1 cellular context compared by ENCODE assay signal in genomic region chr11:118572075-118572913, GRCh38.
A peak's percentile ranks its signal among the peaks of the same experiment; 100 is the strongest.
TF ChIP-seq lines count a peak whose summit lies in the region.

ARCN1 (plus strand) TSS chr11:118572409; CDS start chr11:118572548, 139 bp downstream.

TF ChIP-seq in K562, 482 proteins besides CTCF, POLR2A, EP300 and RAD21 (continued from another document and continues in another):
- TF ChIP-seq, protein P1, sequence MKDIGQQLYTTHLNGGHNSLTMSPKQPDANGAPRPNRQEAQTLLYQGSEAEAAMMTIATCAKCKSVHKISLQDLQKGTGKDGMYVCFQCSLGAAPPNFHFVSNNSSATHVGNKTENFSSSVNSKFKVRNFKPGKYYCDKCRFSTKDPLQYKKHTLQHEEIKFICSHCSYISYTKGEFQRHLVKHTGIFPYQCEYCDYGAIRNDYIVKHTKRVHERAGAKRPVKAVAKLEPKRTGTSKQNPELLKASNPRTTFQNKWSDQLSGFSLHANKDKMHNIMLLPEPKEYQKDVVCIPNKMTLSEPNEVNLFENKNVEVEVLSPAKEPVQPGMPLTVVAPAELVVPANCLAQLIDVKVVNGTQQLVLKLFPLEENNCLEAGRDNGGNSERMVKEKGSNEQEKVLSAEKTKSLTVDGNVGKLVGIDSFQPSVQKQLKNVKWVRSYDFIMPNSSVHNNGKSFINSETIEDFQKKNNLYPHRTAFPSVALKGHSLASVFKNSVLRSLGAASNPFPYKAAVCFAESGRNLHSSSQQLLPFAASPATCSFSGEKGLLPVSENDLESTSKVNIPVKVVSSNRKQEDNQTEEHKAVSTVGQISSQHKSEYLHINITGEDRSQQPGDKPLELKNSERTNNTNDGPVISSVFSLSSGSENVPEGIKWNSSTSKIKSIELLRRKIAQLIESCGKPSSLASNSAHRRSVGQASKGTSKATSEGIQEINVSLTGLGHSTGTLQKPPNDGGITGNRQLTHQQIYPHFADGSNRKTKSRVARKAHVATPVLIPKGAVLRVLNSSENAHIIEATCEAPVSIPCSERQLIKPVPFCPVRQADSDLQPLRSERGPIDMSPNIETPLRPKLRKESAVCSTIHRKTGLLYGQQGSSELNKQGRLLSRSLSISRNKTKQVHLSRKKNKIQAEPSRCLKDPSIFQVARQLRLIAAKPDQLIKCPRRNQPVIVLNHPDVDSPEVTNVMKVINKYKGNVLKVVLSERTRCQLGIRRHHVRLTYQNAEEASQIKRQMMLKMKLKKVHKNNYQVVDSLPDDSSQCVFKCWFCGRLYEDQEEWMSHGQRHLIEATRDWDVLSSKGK (CRISPR knock-in tag; IDR thresholded peaks at IDR 0.05) = no peak
- TF ChIP-seq ZNF512 (tag; IDR thresholded peaks at IDR 0.05) (no peak), ZNF584 (CRISPR knock-in tag; IDR thresholded peaks at IDR 0.05; ENCODE audit: low read depth) (peak; percentile 62; the same call in 1 of the 2 replicates), ERF (CRISPR knock-in tag; IDR thresholded peaks at IDR 0.05) (no peak), TSHZ1 (CRISPR knock-in tag; IDR thresholded peaks at IDR 0.05) (no peak), HNRNPK (IDR thresholded peaks at IDR 0.05; ENCODE audit: low read depth, low read length, poor library complexity, severe bottlenecking) (no peak), SOX6 (IDR thresholded peaks at IDR 0.05) (0 out of 2 replicates have a peak, but pooled peaks have one; percentile 18), ZBTB40 (IDR thresholded peaks at IDR 0.05) (0 out of 2 replicates have a peak, but pooled peaks have one; percentile 11), ZBTB40 (CRISPR knock-in tag; IDR thresholded peaks at IDR 0.05) (no peak), SMAD2 (IDR thresholded peaks at IDR 0.05; ENCODE audit: low read depth, low read length) (no peak), SP1 (CRISPR knock-in tag; IDR thresholded peaks at IDR 0.05) (peak; percentile 76; the same call in 1 of the 2 replicates), POLR3A (IDR thresholded peaks at IDR 0.05; ENCODE audit: borderline replicate concordance, extremely low read depth, insufficient read depth, insufficient read length) (no peak), MED1 (CRISPR knock-in tag; IDR thresholded peaks at IDR 0.05; ENCODE audit: borderline replicate concordance) (peak; percentile 78; the same call in 1 of the 2 replicates), FOXJ3 (CRISPR knock-in tag; IDR thresholded peaks at IDR 0.05) (no peak), CBX3 (IDR thresholded peaks at IDR 0.05; ENCODE audit: borderline replicate concordance in 1 of 2, low read length in 2 of 2) (no peak), RBM14 (IDR thresholded peaks at IDR 0.05; ENCODE audit: borderline replicate concordance, insufficient read depth, low read depth, low read length) (0 out of 2 replicates have a peak, but pooled peaks have one; percentile 91), TAF9B (IDR thresholded peaks at IDR 0.05; ENCODE audit: partially characterized antibody) (peak; percentile 83), GABPA (tag; conservative IDR thresholded peaks at IDR 0.05; ENCODE audit: low read depth) (peak; percentile 91)
- TF ChIP-seq, protein P2, sequence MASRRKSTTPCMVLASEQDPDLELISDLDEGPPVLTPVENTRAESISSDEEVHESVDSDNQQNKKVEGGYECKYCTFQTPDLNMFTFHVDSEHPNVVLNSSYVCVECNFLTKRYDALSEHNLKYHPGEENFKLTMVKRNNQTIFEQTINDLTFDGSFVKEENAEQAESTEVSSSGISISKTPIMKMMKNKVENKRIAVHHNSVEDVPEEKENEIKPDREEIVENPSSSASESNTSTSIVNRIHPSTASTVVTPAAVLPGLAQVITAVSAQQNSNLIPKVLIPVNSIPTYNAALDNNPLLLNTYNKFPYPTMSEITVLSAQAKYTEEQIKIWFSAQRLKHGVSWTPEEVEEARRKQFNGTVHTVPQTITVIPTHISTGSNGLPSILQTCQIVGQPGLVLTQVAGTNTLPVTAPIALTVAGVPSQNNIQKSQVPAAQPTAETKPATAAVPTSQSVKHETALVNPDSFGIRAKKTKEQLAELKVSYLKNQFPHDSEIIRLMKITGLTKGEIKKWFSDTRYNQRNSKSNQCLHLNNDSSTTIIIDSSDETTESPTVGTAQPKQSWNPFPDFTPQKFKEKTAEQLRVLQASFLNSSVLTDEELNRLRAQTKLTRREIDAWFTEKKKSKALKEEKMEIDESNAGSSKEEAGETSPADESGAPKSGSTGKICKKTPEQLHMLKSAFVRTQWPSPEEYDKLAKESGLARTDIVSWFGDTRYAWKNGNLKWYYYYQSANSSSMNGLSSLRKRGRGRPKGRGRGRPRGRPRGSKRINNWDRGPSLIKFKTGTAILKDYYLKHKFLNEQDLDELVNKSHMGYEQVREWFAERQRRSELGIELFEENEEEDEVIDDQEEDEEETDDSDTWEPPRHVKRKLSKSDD (conservative IDR thresholded peaks at IDR 0.05; ENCODE audit: low read length) = no peak
- TF ChIP-seq, protein P3, sequence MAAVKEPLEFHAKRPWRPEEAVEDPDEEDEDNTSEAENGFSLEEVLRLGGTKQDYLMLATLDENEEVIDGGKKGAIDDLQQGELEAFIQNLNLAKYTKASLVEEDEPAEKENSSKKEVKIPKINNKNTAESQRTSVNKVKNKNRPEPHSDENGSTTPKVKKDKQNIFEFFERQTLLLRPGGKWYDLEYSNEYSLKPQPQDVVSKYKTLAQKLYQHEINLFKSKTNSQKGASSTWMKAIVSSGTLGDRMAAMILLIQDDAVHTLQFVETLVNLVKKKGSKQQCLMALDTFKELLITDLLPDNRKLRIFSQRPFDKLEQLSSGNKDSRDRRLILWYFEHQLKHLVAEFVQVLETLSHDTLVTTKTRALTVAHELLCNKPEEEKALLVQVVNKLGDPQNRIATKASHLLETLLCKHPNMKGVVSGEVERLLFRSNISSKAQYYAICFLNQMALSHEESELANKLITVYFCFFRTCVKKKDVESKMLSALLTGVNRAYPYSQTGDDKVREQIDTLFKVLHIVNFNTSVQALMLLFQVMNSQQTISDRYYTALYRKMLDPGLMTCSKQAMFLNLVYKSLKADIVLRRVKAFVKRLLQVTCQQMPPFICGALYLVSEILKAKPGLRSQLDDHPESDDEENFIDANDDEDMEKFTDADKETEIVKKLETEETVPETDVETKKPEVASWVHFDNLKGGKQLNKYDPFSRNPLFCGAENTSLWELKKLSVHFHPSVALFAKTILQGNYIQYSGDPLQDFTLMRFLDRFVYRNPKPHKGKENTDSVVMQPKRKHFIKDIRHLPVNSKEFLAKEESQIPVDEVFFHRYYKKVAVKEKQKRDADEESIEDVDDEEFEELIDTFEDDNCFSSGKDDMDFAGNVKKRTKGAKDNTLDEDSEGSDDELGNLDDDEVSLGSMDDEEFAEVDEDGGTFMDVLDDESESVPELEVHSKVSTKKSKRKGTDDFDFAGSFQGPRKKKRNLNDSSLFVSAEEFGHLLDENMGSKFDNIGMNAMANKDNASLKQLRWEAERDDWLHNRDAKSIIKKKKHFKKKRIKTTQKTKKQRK (IDR thresholded peaks at IDR 0.05; ENCODE audit: borderline replicate concordance, low read depth, low read length) = no peak
